ENCODE assay signal across 12 cellular contexts in genomic region chr4:68291256-68291655, GRCh38. TPM values are rescaled to one million over a fixed set of nuclear protein-coding genes. Genes with fewer than 3 reads are reported as not detected.
"Had no signal": no experiment of that assay in that cellular context is flagged by ENCODE, and none has a peak within 500 bp of the region (broad histone marks: within the 10 kb centered on the region; RNA-seq: fewer than 3 reads in every experiment).

No MANE protein-coding gene starts in this region.

- H3K36me3 ChIP-seq: HAP-1 had no signal

- H3K4me1 ChIP-seq: HAP-1 had no signal

- H3K9ac ChIP-seq: GM23248 had no signal

- H3K27ac ChIP-seq: GM23248 had no signal

- DNase-seq: GM23248, GOT3, H7, H9, HCEC 1CT, HFFc6 had no signal

- H3K4me2 ChIP-seq: GM23338 had no signal

- ATAC-seq: GM23338, HCT116 had no signal

- FAIRE-seq: H1, H54 had no signal

- H3K9me3 ChIP-seq: HAP-1 had no signal

- H2AFZ ChIP-seq: GM23248, GM23338 had no signal

- H3K4me3 ChIP-seq: GM23248, GM23338, HAP-1 had no signal

RNA-seq across cellular contexts. Expression of gene TMPRSS11B, which starts 45.8 kb away (rescaled TPM):
- total RNA-seq: GM23248, GM23338, H1, H4, H7, H9, HFFc6 had no signal
- polyA plus RNA-seq: GM23248, GM23338, H1 had no signal
